11 cellular contexts compared by ENCODE assay signal in the genomic region with DNA sequence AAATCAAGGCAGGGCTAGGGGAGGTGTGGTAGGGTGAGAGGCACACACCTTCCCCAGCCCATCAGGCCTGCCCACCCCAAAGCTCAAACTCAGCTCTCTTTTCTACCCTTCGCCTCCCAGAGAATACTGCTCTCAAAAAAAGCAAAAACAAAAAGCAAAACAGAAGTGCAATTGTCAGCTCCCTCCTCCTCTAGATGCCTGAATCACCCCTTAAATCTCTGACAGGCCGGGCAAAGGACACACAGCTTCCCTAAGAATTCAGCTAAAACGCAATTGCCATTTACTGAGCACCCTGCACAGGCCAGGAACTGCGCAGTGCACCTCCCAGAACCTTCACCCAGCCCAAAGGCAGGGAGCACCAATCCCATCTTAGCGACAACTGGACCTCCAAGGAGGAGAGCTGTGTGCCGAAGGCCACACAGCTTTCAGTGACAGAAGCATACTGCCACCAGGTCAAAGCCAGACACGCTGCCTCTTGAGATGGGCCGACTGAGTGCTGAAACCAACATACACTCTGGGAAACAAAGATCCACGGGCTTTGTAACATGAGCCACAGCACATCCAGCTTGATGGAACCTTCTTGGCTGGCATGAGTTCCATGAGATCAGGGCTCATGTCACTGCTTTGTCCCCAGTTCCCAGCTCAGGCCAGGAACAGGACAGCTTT. TPM values are rescaled to one million over a fixed set of nuclear protein-coding genes. Genes with fewer than 3 reads are reported as not detected.
DNase-seq lines count a peak whose midpoint lies in the region; ATAC-seq, FAIRE-seq and TF ChIP-seq lines count a peak whose summit lies in the region.
"Had no signal": no experiment of that assay in that cellular context is flagged by ENCODE, and none has a peak within 500 bp of the region (broad histone marks: within the 10 kb centered on the region; RNA-seq: fewer than 3 reads in every experiment).

No MANE protein-coding gene starts in this region.

- CTCF ChIA-PET in A673 (lab: Charles Lee): no interaction called here

- peaks cover 10% of the 10 kb centered on the region; the same call in 1 of the 2 replicates for H3K27me3 Mint-ChIP-seq in HFFc6 (ENCODE audit: insufficient read depth)
- no peaks in the 10 kb centered on the region for H3K27me3 Mint-ChIP-seq in naive thymus-derived CD8-positive, alpha-beta T cell

- POLR2A ChIA-PET in A673 (lab: Charles Lee; ENCODE audit: low non-redundant PET): no interaction called here
- POLR2A ChIA-PET in naive thymus-derived CD8-positive, alpha-beta T cell (lab: Charles Lee): interaction anchor here (0.6 to 3.7 kb wide), 5 partner anchors 8 to 115 kb away, joined by 4 to 24 read pairs (median 7); a partner anchor contains a TSS

- H3K9me3 Mint-ChIP-seq in HFFc6: no peaks in the 10 kb centered on the region
- H3K9me3 Mint-ChIP-seq in naive thymus-derived CD8-positive, alpha-beta T cell: no peaks in the 10 kb centered on the region

- H3K27ac Mint-ChIP-seq in HFFc6: peak overlapping the region; percentile 99
- peak overlapping the region; percentile 68 to 94 (median 86) for H3K27ac Mint-ChIP-seq in naive thymus-derived CD8-positive, alpha-beta T cell

- ATAC-seq in naive thymus-derived CD8-positive, alpha-beta T cell: no peak
- no peak for ATAC-seq in HG02885 (IDR thresholded peaks at IDR 0.05; ENCODE audit: poor library complexity, unreplicated experiment)

- no TSS peak for BruUV-seq in A673 (replicated peaks; lab: Mats Ljungman, UMichigan)

- H3K36me3 ChIP-seq in A673 (ENCODE audit: insufficient read depth, low read length, poor library complexity, severe bottlenecking): no peaks in the 10 kb centered on the region

- TF ChIP-seq CTCF in A673 (conservative IDR thresholded peaks at IDR 0.05; ENCODE audit: low read depth, low read length): no peak
- no peak for TF ChIP-seq CTCF in HFFc6 (IDR thresholded peaks at IDR 0.05)

- peak overlapping the region; percentile 81 for H3K4me3 Mint-ChIP-seq in HFFc6
- H3K4me3 Mint-ChIP-seq in naive thymus-derived CD8-positive, alpha-beta T cell: peak overlapping the region; percentile 29 to 84 (median 76)

- H3K27ac ChIP-seq in A673 (ENCODE audit: low read depth, low read length, poor library complexity, severe bottlenecking): peak overlapping the region; percentile 80
- H3K27ac ChIP-seq in cingulate gyrus (ENCODE audit: low read depth, low read length): peak overlapping the region; percentile 54

- H3K4me1 Mint-ChIP-seq in HFFc6 (ENCODE audit: low read depth): peaks cover 100% of the 10 kb centered on the region
- peaks cover 51 to 76% (median 70%) of the 10 kb centered on the region in 4 donors for H3K4me1 Mint-ChIP-seq in naive thymus-derived CD8-positive, alpha-beta T cell

- peaks cover 44% of the 10 kb centered on the region for H3K36me3 Mint-ChIP-seq in HFFc6 (ENCODE audit: low read depth)
- peaks cover 0 to 2% (median 0%) of the 10 kb centered on the region in 3 donors for H3K36me3 Mint-ChIP-seq in naive thymus-derived CD8-positive, alpha-beta T cell

- FAIRE-seq in RCC 7860 (lab: Jason Lieb, UNC): no peak

- no peaks in the 10 kb centered on the region for H3K9me3 ChIP-seq in A673 (ENCODE audit: low read depth, low read length, poor library complexity, severe bottlenecking)
- H3K9me3 ChIP-seq: SJCRH30 had no signal

- intact Hi-C loops in A673 (cut with micrococcal nuclease; ENCODE audit: unreplicated experiment): no loop called here

- DNase-seq in A673 (ENCODE audit: low spot score) (no peak), HFFc6 (peak; percentile 49), SK-N-DZ (ENCODE audit: low spot score) (no peak), RCC 7860 (ENCODE audit: low spot score) (no peak)
- no peak for DNase-seq in naive thymus-derived CD8-positive, alpha-beta T cell
- DNase-seq in stimulated activated CD4-positive, alpha-beta T cell treated with anti-CD3 and anti-CD28 coated beads, Interleukin-2, amount 100 ng/mL, for 24 hours: no peak
- DNase-seq: activated gamma-delta T cell, MM.1S, SJCRH30 had no signal

- H3K4me3 ChIP-seq in A673 (ENCODE audit: low read depth, low read length, poor library complexity, severe bottlenecking): no peak overlapping the region
- H3K4me3 ChIP-seq: SJCRH30 had no signal

- peaks cover 64% of the 10 kb centered on the region for H3K4me1 ChIP-seq in A673 (ENCODE audit: insufficient read depth, low read length, poor library complexity, severe bottlenecking)

- no peaks in the 10 kb centered on the region for H3K27me3 ChIP-seq in A673 (replicated peaks; ENCODE audit: insufficient read depth, low read depth, low read length, poor library complexity)
- H3K27me3 ChIP-seq: SJCRH30 had no signal

RNA-seq across cellular contexts. Expression of a gene that starts 53.4 kb away (rescaled TPM):
- 10.9 and 12.6 TPM in 2 replicates for total RNA-seq in A673 (2021)
- 10 to 100 TPM; 61.9 to 90.7 (median 73.6) TPM for total RNA-seq in HFFc6 (2021; fragmentation: NEBNext Ultra II Directional; extraction: Animal tissue kit (Norgen Biotek cat#: 25700))
- 10 to 100 TPM; 34.6 to 39.7 TPM for total RNA-seq in naive thymus-derived CD8-positive, alpha-beta T cell
- polyA plus RNA-seq in naive thymus-derived CD8-positive, alpha-beta T cell: 10 to 100 TPM in 1 of 3 donors, 1 to 10 TPM in 2; 3.4 to 10.3 (median 7.5) TPM
- 39.9 and 64.1 TPM in 2 replicates for polyA plus RNA-seq in SK-N-DZ (2014; cell fraction: cytosol; rRNA removed)
- 25.0 and 104 TPM in 2 replicates for polyA plus RNA-seq in SK-N-DZ (2014; cell fraction: nucleus; rRNA removed)
